ENCODE assay signal across 1 cellular context in genomic region chr7:876972-877311, GRCh38.
TF ChIP-seq lines count a peak whose summit lies in the region.

No MANE protein-coding gene starts in this region.

TF ChIP-seq in K562, 482 proteins besides CTCF, POLR2A, EP300 and RAD21 (continued from another document and continues in another):
- TF ChIP-seq ARID4B (CRISPR knock-in tag; IDR thresholded peaks at IDR 0.05) (no peak; the same call in 1 of the 2 replicates), NCOA6 (IDR thresholded peaks at IDR 0.05) (no peak), ARID3A (IDR thresholded peaks at IDR 0.05; ENCODE audit: borderline replicate concordance, low read depth, low read length) (no peak), ZSCAN29 (IDR thresholded peaks at IDR 0.05) (no peak), BCLAF1 (IDR thresholded peaks at IDR 0.05; ENCODE audit: borderline replicate concordance in 1 of 2, control insufficient read depth in 1 of 2, low read depth in 2 of 2, low read length in 1 of 2) (0 out of 4 replicates have a peak, but pooled peaks of 1 of the 2 experiments have one; percentile 57), NFRKB (IDR thresholded peaks at IDR 0.05; ENCODE audit: low read depth) (0 out of 2 replicates have a peak, but pooled peaks have one; percentile 75), ELF4 (CRISPR knock-in tag; IDR thresholded peaks at IDR 0.05) (peak; percentile 94), SUPT5H (IDR thresholded peaks at IDR 0.05) (peak; percentile 73), ZNF407 (IDR thresholded peaks at IDR 0.05; ENCODE audit: low read depth) (peak; percentile 83), EGR1 (conservative IDR thresholded peaks at IDR 0.05) (peak; percentile 19; the same call in 1 of the 2 replicates), MIER1 (IDR thresholded peaks at IDR 0.05; ENCODE audit: low read depth) (0 out of 2 replicates have a peak, but pooled peaks have one; percentile 29), MAZ (CRISPR knock-in tag; conservative IDR thresholded peaks at IDR 0.05 in 1 of 2, IDR thresholded peaks at IDR 0.05 in 1 of 2) (peak; percentile 5 to 40; a peak in 2 of 4 replicates), LARP7 (IDR thresholded peaks at IDR 0.05) (peak; percentile 32; the same call in 1 of the 2 replicates), ZNF707 (CRISPR knock-in tag; conservative IDR thresholded peaks at IDR 0.05) (no peak), TCF15 (CRISPR knock-in tag; IDR thresholded peaks at IDR 0.05) (no peak), E2F6 (IDR thresholded peaks at IDR 0.05; ENCODE audit: borderline replicate concordance in 1 of 2, extremely low read depth in 1 of 2, insufficient read depth in 1 of 2, insufficient read length in 1 of 2, low read depth in 1 of 2, low read length in 1 of 2, poor library complexity in 1 of 2, severe bottlenecking in 1 of 2) (no peak), DPF2 (IDR thresholded peaks at IDR 0.05) (peak; percentile 39; the same call in 1 of the 2 replicates), NR2C2 (CRISPR knock-in tag; IDR thresholded peaks at IDR 0.05) (no peak), NR2C2 (tag; IDR thresholded peaks at IDR 0.05) (no peak), HOXB6 (CRISPR knock-in tag; IDR thresholded peaks at IDR 0.05; ENCODE audit: borderline replicate concordance) (no peak), KDM1A (IDR thresholded peaks at IDR 0.05) (no peak), ZBTB2 (IDR thresholded peaks at IDR 0.05) (peak; percentile 25; the same call in 1 of the 2 replicates), ZNF140 (CRISPR knock-in tag; IDR thresholded peaks at IDR 0.05) (no peak), XRCC5 (IDR thresholded peaks at IDR 0.05; ENCODE audit: low read depth, low read length) (peak; percentile 34; the same call in 1 of the 2 replicates), THRB (CRISPR knock-in tag; conservative IDR thresholded peaks at IDR 0.05) (peak; percentile 92), ZNF57 (CRISPR knock-in tag; IDR thresholded peaks at IDR 0.05) (no peak), CEBPB (tag; IDR thresholded peaks at IDR 0.05) (no peak), ELK3 (CRISPR knock-in tag; IDR thresholded peaks at IDR 0.05) (no peak), RNF219 (CRISPR knock-in tag; IDR thresholded peaks at IDR 0.05) (no peak)
